In genomic region chr20:24138126-24138857, GRCh38 we compare ENCODE assay signal across 27 cellular contexts.
"Had no signal": no experiment of that assay in that cellular context is flagged by ENCODE, and none has a peak within 500 bp of the region (broad histone marks: within the 10 kb centered on the region; RNA-seq: fewer than 3 reads in every experiment).

No MANE protein-coding gene starts in this region.

- H3K4me1 Mint-ChIP-seq: activated naive CD4-positive, alpha-beta T cell treated with anti-CD3 and anti-CD28 coated beads, Interleukin-2, amount 50 U/mL, for 24 hours had no signal

- H3K9me3 Mint-ChIP-seq: activated naive CD4-positive, alpha-beta T cell treated with anti-CD3 and anti-CD28 coated beads, Interleukin-2, amount 50 U/mL, for 24 hours; activated T-helper 1 cell treated with anti-CD3 and anti-CD28 coated beads, Interleukin-12 subunit alpha, Interleukin-12 subunit beta, Interleukin-2, Interleukin-4 antibody, amounts not matched to agents 30 ng/mL and 10 ng/mL and 1 ng/mL, durations not matched to agents 14 hours and 24 hours and 36 hours had no signal

- H3K27ac Mint-ChIP-seq: activated CD8-positive, alpha-beta T cell treated with anti-CD3 and anti-CD28 coated beads, Interleukin-2, amount 10 ng/mL, durations not matched to agents 7 days and 5 days; activated naive CD4-positive, alpha-beta T cell treated with anti-CD3 and anti-CD28 coated beads, Interleukin-2, amount 50 U/mL, for 24 hours; activated T-cell treated with anti-CD3 and anti-CD28 coated beads, Interleukin-2, amount 50 U/mL, for 24 hours; activated T-helper 1 cell treated with anti-CD3 and anti-CD28 coated beads, Interleukin-12 subunit alpha, Interleukin-12 subunit beta, Interleukin-2, Interleukin-4 antibody, amounts not matched to agents 30 ng/mL and 10 ng/mL and 1 ng/mL, durations not matched to agents 14 hours and 24 hours and 36 hours had no signal

- H3K27me3 Mint-ChIP-seq: activated naive CD4-positive, alpha-beta T cell treated with anti-CD3 and anti-CD28 coated beads, Interleukin-2, amount 50 U/mL, for 24 hours; activated T-cell treated with anti-CD3 and anti-CD28 coated beads, Interleukin-2, amount 50 U/mL, for 24 hours had no signal

- H3K27ac ChIP-seq: breast epithelium, Peyer's patch, RWPE1, SJCRH30, VCaP had no signal

- H3K9ac ChIP-seq: SK-N-SH had no signal

- H3K4me3 Mint-ChIP-seq: activated CD8-positive, alpha-beta T cell treated with anti-CD3 and anti-CD28 coated beads, Interleukin-2, amount 10 ng/mL, durations not matched to agents 7 days and 5 days; activated naive CD4-positive, alpha-beta T cell treated with anti-CD3 and anti-CD28 coated beads, Interleukin-2, amount 50 U/mL, for 24 hours; activated T-cell treated with anti-CD3 and anti-CD28 coated beads, Interleukin-2, amount 50 U/mL, for 24 hours; activated T-helper 1 cell treated with anti-CD3 and anti-CD28 coated beads, Interleukin-12 subunit alpha, Interleukin-12 subunit beta, Interleukin-2, Interleukin-4 antibody, amounts not matched to agents 30 ng/mL and 10 ng/mL and 1 ng/mL, durations not matched to agents 14 hours and 24 hours and 36 hours had no signal

- H3K27me3 ChIP-seq: breast epithelium, Peyer's patch had no signal

- H3K4me2 ChIP-seq: SK-N-SH had no signal

- H3K4me3 ChIP-seq: breast epithelium, K562, Peyer's patch, SJCRH30 had no signal

- H3K9me3 ChIP-seq: Peyer's patch, SJCRH30, SK-N-SH had no signal

- H3K36me3 ChIP-seq: breast epithelium, Peyer's patch, SJCRH30 had no signal

- DNase-seq: activated CD4-positive, alpha-beta T cell treated with anti-CD3 and anti-CD28 coated beads for 4 hours; activated CD8-positive, alpha-beta memory T cell treated with anti-CD3 and anti-CD28 coated beads, Interleukin-2, amount 50 U/mL, for 48 hours; activated CD8-positive, alpha-beta T cell treated with anti-CD3 and anti-CD28 coated beads, Interleukin-2, amount 10 ng/mL, durations not matched to agents 7 days and 5 days; activated effector memory CD4-positive, alpha-beta T cell treated with Interleukin-2 at 50 U/mL for 16 hours; activated naive CD4-positive, alpha-beta T cell; activated T-cell treated with anti-CD3 and anti-CD28 coated beads, Interleukin-2, amount 50 U/mL, for 24 hours; aorta; Karpas-422; MM.1S; NCI-H1105; NCI-H1436 treated with DMSO at 0.1 percent for 48 hours; NCI-H187 treated with DMSO at 0.1 percent for 48 hours; NCI-H2081 treated with DMSO at 0.1 percent for 48 hours; NCI-H226; NCI-H526 treated with DMSO at 0.1 percent for 48 hours; NCI-H82; Peyer's patch; Right ventricle myocardium superior; SJCRH30; SK-N-SH; T-helper 1 cell had no signal

- ATAC-seq: activated CD8-positive, alpha-beta T cell treated with anti-CD3 and anti-CD28 coated beads, Interleukin-2, amount 10 ng/mL, durations not matched to agents 7 days and 5 days; K562 had no signal

- H3K4me1 ChIP-seq: breast epithelium, Peyer's patch, SJCRH30 had no signal

- H3K36me3 Mint-ChIP-seq: activated naive CD4-positive, alpha-beta T cell treated with anti-CD3 and anti-CD28 coated beads, Interleukin-2, amount 50 U/mL, for 24 hours had no signal
